In genomic region chr3:133038731-133039398, GRCh38 we compare ENCODE assay signal across 8 cellular contexts. TPM values are rescaled to one million over a fixed set of nuclear protein-coding genes. Genes with fewer than 3 reads are reported as not detected.
DNase-seq lines count a peak whose midpoint lies in the region; ATAC-seq and TF ChIP-seq lines count a peak whose summit lies in the region.

No MANE protein-coding gene starts in this region.

- H3K9me3 ChIP-seq in Peyer's patch = no peaks in the 10 kb centered on the region

- peaks cover 0 to 13% (median 0%) of the 10 kb centered on the region in 4 donors for H3K4me1 ChIP-seq in Peyer's patch

- ATAC-seq in omental fat pad (ENCODE audit: low FRiP score) = peak; percentile 18
- no peak for ATAC-seq in GM19455 (IDR thresholded peaks at IDR 0.05; ENCODE audit: unreplicated experiment)

- no peaks in the 10 kb centered on the region for H3K36me3 ChIP-seq in Peyer's patch

- peak overlapping the region; percentile 26 to 60 (median 42) for H3K4me3 ChIP-seq in Peyer's patch
- H3K4me3 ChIP-seq in fibroblast of the aortic adventitia (ENCODE audit: low read depth, low read length) = peak overlapping the region; percentile 37

- no peak for TF ChIP-seq CTCF in Peyer's patch (IDR thresholded peaks at IDR 0.05)
- TF ChIP-seq CTCF in fibroblast of the aortic adventitia (IDR thresholded peaks at IDR 0.05; ENCODE audit: insufficient read depth, low read length) = no peak
- no peak for TF ChIP-seq CTCF in omental fat pad (IDR thresholded peaks at IDR 0.05)

- no peak overlapping the region for H3K27ac ChIP-seq in Peyer's patch

- peaks cover 0 to 5% of the 10 kb centered on the region in 2 donors for H3K27me3 ChIP-seq in Peyer's patch

- DNase-seq in NCI-H1417 (lab: John Stamatoyannopoulos, UW) (peak; percentile 27 to 81 (median 78)), NCI-H1417 treated with DMSO at 0.1 percent for 48 hours (lab: John Stamatoyannopoulos, UW) (no peak), Peyer's patch (peak in 2 of 3 donors; percentile 45 to 46), fibroblast of the aortic adventitia (ENCODE audit: low read depth) (peak; percentile 1), omental fat pad (ENCODE audit: low spot score) (no peak)
- no peak for DNase-seq in stimulated activated CD4-positive, alpha-beta T cell treated with anti-CD3 and anti-CD28 coated beads, Interleukin-12 subunit alpha, Interleukin-12 subunit beta, amount 100 ng/mL, for 4 hours
- no peak for DNase-seq in effector CD8-positive, alpha-beta T cell (lab: John Stamatoyannopoulos, UW)

- no peak for TF ChIP-seq POLR2A in Peyer's patch (IDR thresholded peaks at IDR 0.05)

RNA-seq across cellular contexts. Expression of gene TMEM108, which starts 0.7 kb away (rescaled TPM):
- 1 to 10 TPM in 2 of 4 donors, not detected in 2; 1.4 to 1.7 TPM for total RNA-seq in Peyer's patch
- not detected in 2 replicates for total RNA-seq in fibroblast of the aortic adventitia (ENCODE audit: low replicate concordance)
- total RNA-seq in omental fat pad = 1 to 10 TPM in 1 of 4 donors, under 1 TPM in 2, not detected in 1; 0.93 to 1.3 (median 0.96) TPM

Comparison
In these comparisons a context has a peak if more than half of its experiments do, and no peak if none do; other contexts are left out.
1. DNase-seq: peak in NCI-H1417 (3 of 3), Peyer's patch (2 of 3) and fibroblast of the aortic adventitia (single experiment); none in NCI-H1417 treated with DMSO at 0.1 percent for 48 hours (single experiment), omental fat pad (single experiment), stimulated activated CD4-positive, alpha-beta T cell treated with anti-CD3 and anti-CD28 coated beads, Interleukin-12 subunit alpha, Interleukin-12 subunit beta, amount 100 ng/mL, for 4 hours (single experiment) and effector CD8-positive, alpha-beta T cell (single experiment).